ENCODE assay signal across 11 cellular contexts in the genomic region with DNA sequence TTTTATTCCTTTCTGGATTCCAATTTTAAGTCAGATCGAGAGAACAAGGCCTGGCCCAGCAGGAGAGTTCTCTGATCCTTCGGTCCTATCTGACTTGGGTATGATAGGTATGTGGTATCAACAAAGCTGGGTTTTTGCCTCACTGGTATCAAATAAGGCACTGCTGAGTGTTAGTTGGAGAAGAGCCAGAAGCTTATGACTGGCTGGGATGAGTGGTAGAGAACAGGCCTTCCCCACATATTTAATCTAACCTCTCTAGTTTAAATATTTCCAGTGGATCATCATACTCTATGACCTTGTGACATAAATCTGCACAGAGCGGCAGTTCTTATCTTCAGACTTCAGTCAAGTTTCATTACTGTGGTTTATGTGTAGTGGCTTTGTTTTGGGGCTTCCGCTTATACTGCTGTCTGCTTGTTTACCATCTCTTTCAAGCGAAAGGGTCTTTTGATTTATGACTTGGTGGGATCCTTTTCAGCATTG.
DNase-seq lines count a peak whose midpoint lies in the region; ATAC-seq, FAIRE-seq and TF ChIP-seq lines count a peak whose summit lies in the region.
"Had no signal": no experiment of that assay in that cellular context is flagged by ENCODE, and none has a peak within 500 bp of the region (broad histone marks: within the 10 kb centered on the region; RNA-seq: fewer than 3 reads in every experiment).

No MANE protein-coding gene starts in this region.

- in situ Hi-C loops in G401 (cut with HindIII; ENCODE audit: low sequenced_read_pairs), result no loop called here

- no peaks in the 10 kb centered on the region for H3K36me3 ChIP-seq in bronchial epithelial cell (ENCODE audit: control insufficient read depth, insufficient read depth, low read length)

- no peak for TF ChIP-seq CTCF in bronchial epithelial cell (IDR thresholded peaks at IDR 0.05; ENCODE audit: insufficient read depth, low read length, severe bottlenecking)
- no peak for TF ChIP-seq CTCF in type B pancreatic cell (conservative IDR thresholded peaks at IDR 0.05)

- no peaks in the 10 kb centered on the region for H3K27me3 Mint-ChIP-seq in type B pancreatic cell

- H3K27ac Mint-ChIP-seq in type B pancreatic cell, result no peak overlapping the region
- H3K27ac Mint-ChIP-seq: stimulated activated effector memory CD8-positive, alpha-beta T cell treated with anti-CD3 and anti-CD28 coated beads, Interleukin-12 subunit alpha, Interleukin-12 subunit beta, amount 100 ng/mL, for 72 hours had no signal

- peak; percentile 90 for ATAC-seq in left colon
- no peak for ATAC-seq in HG03520 (IDR thresholded peaks at IDR 0.05; ENCODE audit: unreplicated experiment)
- ATAC-seq: stimulated activated effector memory CD8-positive, alpha-beta T cell treated with anti-CD3 and anti-CD28 coated beads, Interleukin-12 subunit alpha, Interleukin-12 subunit beta, amount 100 ng/mL, for 72 hours had no signal

- DNase-seq in A172 (ENCODE audit: low spot score) (peak; percentile 78), HT1080 (ENCODE audit: low read depth) (peak; percentile 30), bronchial epithelial cell (ENCODE audit: low read depth) (peak; percentile 40), left colon (no peak), Ammon's horn (ENCODE audit: low spot score) (no peak), G401 (ENCODE audit: low spot score) (no peak), type B pancreatic cell (ENCODE audit: extremely low spot score, unreplicated experiment) (no peak)
- DNase-seq: NCI-H2227 treated with DMSO at 0.1 percent for 48 hours had no signal

- H3K4me3 ChIP-seq in bronchial epithelial cell (ENCODE audit: low read depth, low read length), result no peak overlapping the region
- H3K4me3 ChIP-seq: skin epidermis had no signal

- no peaks in the 10 kb centered on the region for H3K27me3 ChIP-seq in bronchial epithelial cell (ENCODE audit: control insufficient read depth, insufficient read depth, low read length)

- no peak overlapping the region for H3K4me3 Mint-ChIP-seq in type B pancreatic cell
- H3K4me3 Mint-ChIP-seq: stimulated activated effector memory CD8-positive, alpha-beta T cell treated with anti-CD3 and anti-CD28 coated beads, Interleukin-12 subunit alpha, Interleukin-12 subunit beta, amount 100 ng/mL, for 72 hours had no signal

- no peak for FAIRE-seq in bronchial epithelial cell (lab: Jason Lieb, UNC)

- H3K4me1 Mint-ChIP-seq in type B pancreatic cell (ENCODE audit: unreplicated experiment), result peaks cover 45% of the 10 kb centered on the region
- H3K4me1 Mint-ChIP-seq: stimulated activated effector memory CD8-positive, alpha-beta T cell treated with anti-CD3 and anti-CD28 coated beads, Interleukin-12 subunit alpha, Interleukin-12 subunit beta, amount 100 ng/mL, for 72 hours had no signal

- peaks cover 3% of the 10 kb centered on the region for H3K36me3 Mint-ChIP-seq in type B pancreatic cell
- H3K36me3 Mint-ChIP-seq: stimulated activated effector memory CD8-positive, alpha-beta T cell treated with anti-CD3 and anti-CD28 coated beads, Interleukin-12 subunit alpha, Interleukin-12 subunit beta, amount 100 ng/mL, for 72 hours had no signal

- intact Hi-C loops in left colon (cut with DNase I, micrococcal nuclease), result no loop called here

- peaks cover 8% of the 10 kb centered on the region for H3K9me3 Mint-ChIP-seq in type B pancreatic cell
- H3K9me3 Mint-ChIP-seq: stimulated activated effector memory CD8-positive, alpha-beta T cell treated with anti-CD3 and anti-CD28 coated beads, Interleukin-12 subunit alpha, Interleukin-12 subunit beta, amount 100 ng/mL, for 72 hours had no signal

Comparison
In these comparisons a context has a peak if more than half of its experiments do, and no peak if none do; other contexts are left out.
1. DNase-seq: peak in A172 (single experiment), HT1080 (single experiment) and bronchial epithelial cell (single experiment); none in left colon (0 of 2), Ammon's horn (single experiment), G401 (single experiment) and type B pancreatic cell (single experiment).